Comparison of ENCODE assay signal across 12 cellular contexts in the genomic region with DNA sequence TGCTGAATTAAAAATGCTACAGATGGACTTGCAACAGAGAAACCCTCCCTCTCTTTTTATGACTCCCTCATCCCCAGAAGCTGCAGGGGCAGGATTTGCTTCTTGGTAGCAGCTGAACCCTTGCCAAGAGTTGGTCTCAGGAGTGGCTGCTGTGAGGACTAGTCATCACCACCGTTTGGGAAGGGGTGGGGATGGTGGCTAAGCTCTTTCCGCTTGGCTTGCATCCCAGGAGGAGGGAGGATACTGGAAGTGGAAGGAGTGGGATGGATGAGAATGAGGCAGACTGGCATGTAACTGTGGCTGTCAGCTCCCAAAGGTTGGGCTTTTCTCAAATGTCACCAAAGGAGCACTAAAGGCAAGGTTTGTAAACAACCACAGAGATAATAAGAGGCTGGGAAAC. TPM values are rescaled to one million over a fixed set of nuclear protein-coding genes. Genes with fewer than 3 reads are reported as not detected.
A peak's percentile ranks its signal among the peaks of the same experiment; 100 is the strongest.
DNase-seq lines count a peak whose midpoint lies in the region; ATAC-seq and TF ChIP-seq lines count a peak whose summit lies in the region.
"Had no signal": no experiment of that assay in that cellular context is flagged by ENCODE, and none has a peak within 500 bp of the region (broad histone marks: within the 10 kb centered on the region; RNA-seq: fewer than 3 reads in every experiment).

No MANE protein-coding gene starts in this region.

- no peak for TF ChIP-seq RAD21 in HCT116 (IDR thresholded peaks at IDR 0.05; ENCODE audit: low read depth)

- H3K4me1 ChIP-seq in HCT116 (ENCODE audit: control insufficient read depth in 1 of 2, insufficient read depth in 2 of 2, low read length in 2 of 2) = peaks cover 0 to 4% of the 10 kb centered on the region in 2 experiments; a peak in 1 of 4 replicates
- H3K4me1 ChIP-seq in SJSA1 (replicated peaks) = 0 out of 2 replicates have a peak, but pooled peaks cover 10% of the 10 kb centered on the region
- peaks cover 0 to 9% (median 0%) of the 10 kb centered on the region in 9 donors for H3K4me1 ChIP-seq in heart right ventricle

- intact Hi-C loops in HCT116 (cut with micrococcal nuclease) (no loop called here), heart right ventricle (cut with DNase I) (no loop called here)

- H3K9ac ChIP-seq in HCT116 (ENCODE audit: low read length) = no peak overlapping the region

- TF ChIP-seq CTCF in AG04449 (IDR thresholded peaks at IDR 0.05; ENCODE audit: insufficient read depth, low read length, missing control alignments) (no peak), HCT116 (IDR thresholded peaks at IDR 0.05 in 2 of 3, conservative IDR thresholded peaks at IDR 0.05 in 1 of 3; ENCODE audit: borderline replicate concordance in 1 of 3, insufficient read depth in 1 of 3, low read depth in 2 of 3, low read length in 2 of 3) (no peak), heart right ventricle (IDR thresholded peaks at IDR 0.05) (no peak)

- H3K9me2 ChIP-seq in HCT116 (ENCODE audit: insufficient read depth) = no peaks in the 10 kb centered on the region

- H3K36me3 ChIP-seq in HCT116 (ENCODE audit: control insufficient read depth in 1 of 2, insufficient read depth in 2 of 2, low read length in 2 of 2) (no peaks in the 10 kb centered on the region), SJSA1 (no peaks in the 10 kb centered on the region), heart right ventricle (no peaks in the 10 kb centered on the region)

- H3K27ac ChIP-seq in HCT116 (ENCODE audit: low read depth, low read length) (no peak overlapping the region), SJSA1 (no peak overlapping the region), heart right ventricle (peak overlapping the region in 1 of 10 donors; percentile 48)

- H3K4me2 ChIP-seq in HCT116 (ENCODE audit: low read length) = peak overlapping the region; percentile 22; the same call in 1 of the 2 replicates

- H4K20me1 ChIP-seq in HCT116 (ENCODE audit: insufficient read depth) = no peaks in the 10 kb centered on the region

- H3K4me3 ChIP-seq in AG04449 (ENCODE audit: low read depth, low read length) (no peak overlapping the region), HCT116 (replicated peaks in 1 of 2; ENCODE audit: low read depth in 1 of 2, low read length in 2 of 2) (no peak overlapping the region), SJSA1 (no peak overlapping the region), heart right ventricle (no peak overlapping the region)

- H3K9me3 ChIP-seq in HCT116 (ENCODE audit: control insufficient read depth in 1 of 2, insufficient read depth in 1 of 2, low read depth in 1 of 2, low read length in 2 of 2) = no peaks in the 10 kb centered on the region
- no peaks in the 10 kb centered on the region for H3K9me3 ChIP-seq in SJSA1 (replicated peaks)
- no peaks in the 10 kb centered on the region for H3K9me3 ChIP-seq in heart right ventricle

- no peak for TF ChIP-seq POLR2A in HCT116 (IDR thresholded peaks at IDR 0.05; ENCODE audit: borderline replicate concordance, extremely low read depth, insufficient read depth, insufficient read length)

- POLR2A ChIA-PET in AG04449 (lab: Yijun Ruan, JAX) (interaction anchor here (0.7 kb wide), 1 partner anchor 83 kb away, joined by 3 read pairs; no protein-coding TSS in a partner anchor), HCT116 (lab: Charles Lee) (no interaction called here)

- no peak overlapping the region for H2AFZ ChIP-seq in HCT116 (ENCODE audit: low read depth, low read length, poor library complexity, severe bottlenecking)

- no TSS peak for BruUV-seq in HCT116 (replicated peaks; lab: Mats Ljungman, UMichigan)

- no peak for ATAC-seq in HCT116
- peak in 3 of 8 donors; percentile 55 to 67 (median 58) for ATAC-seq in heart right ventricle
- ATAC-seq in GM18519 (IDR thresholded peaks at IDR 0.05; ENCODE audit: low FRiP score, unreplicated experiment) = no peak
- no peak for ATAC-seq in GM21360 (IDR thresholded peaks at IDR 0.05; ENCODE audit: unreplicated experiment)

- no peaks in the 10 kb centered on the region for H3K79me2 ChIP-seq in HCT116 (ENCODE audit: insufficient read depth, low read length)

- 16 to 17% methylated on average over 2 of the region's 2 CpGs for WGBS in heart right ventricle, 2 donors

- CTCF ChIA-PET in AG04449 (lab: Yijun Ruan, JAX) (no interaction called here), HCT116 (lab: Charles Lee) (no interaction called here)

- H3K27me3 ChIP-seq in HCT116 (ENCODE audit: insufficient read depth, low read length) (no peaks in the 10 kb centered on the region), SJSA1 (replicated peaks) (no peaks in the 10 kb centered on the region), heart right ventricle (no peaks in the 10 kb centered on the region)

- RAD21 ChIA-PET in HCT116 (lab: Charles Lee; ENCODE audit: low non-redundant PET in 1 of 2, low total read pairs in 2 of 2, uncharacterized antibody in 2 of 2, unreplicated experiment in 2 of 2) = no interaction called here

- DNase-seq in AG04449 (ENCODE audit: low read depth, low spot score) (peak; percentile 49), HCT116 (ENCODE audit: low read depth, low spot score) (no peak), SJSA1 (ENCODE audit: low read depth in 1 of 2, low spot score in 2 of 2) (peak; percentile 12 to 56), heart right ventricle (peak; percentile 8 to 18), cerebellar nuclear complex (lab: John Stamatoyannopoulos, UW) (no peak), SKM-1 (lab: John Stamatoyannopoulos, UW; ENCODE audit: unreplicated experiment) (no peak)
- DNase-seq: activated T-cell treated with anti-CD3 and anti-CD28 coated beads for 4 hours; CD4-positive, alpha-beta memory T cell; GOT3; NCI-H2171 had no signal

TF ChIP-seq in HCT116, 20 proteins besides CTCF, POLR2A, EP300 and RAD21:
- TF ChIP-seq ZBTB33 (IDR thresholded peaks at IDR 0.05; ENCODE audit: extremely low read depth, insufficient replicate concordance, low read length) (no peak), POLR2AphosphoS5 (IDR thresholded peaks at IDR 0.05; ENCODE audit: low read depth, low read length) (no peak), CBX3 (IDR thresholded peaks at IDR 0.05; ENCODE audit: low read depth) (no peak), CEBPB (IDR thresholded peaks at IDR 0.05; ENCODE audit: low read depth) (no peak)

RNA-seq across cellular contexts. Expression of gene COL24A1, which starts 50.8 kb away (rescaled TPM):
- total RNA-seq in HCT116 (2021; ENCODE audit: unreplicated experiment) = not detected
- 0.03 TPM in 1 of 2 replicates, not detected in the other for polyA plus RNA-seq in HCT116 (2012)
- 0.03 TPM in 1 of 2 replicates, not detected in the other for total RNA-seq in SJSA1 (2014; rRNA removed; shearing (Covaris generic))
- 1 to 10 TPM in 4 of 10 donors, under 1 TPM in 6; 0.30 to 2.3 (median 0.66) TPM for total RNA-seq in heart right ventricle
- under 1 TPM; 0.04 to 0.51 TPM for polyA plus RNA-seq in heart right ventricle
- polyA plus RNA-seq: CD4-positive, alpha-beta memory T cell had no signal

Comparison
In these comparisons a context has a peak if more than half of its experiments do, and no peak if none do; other contexts are left out.
1. DNase-seq: peak in AG04449 (single experiment), SJSA1 (2 of 2) and heart right ventricle (2 of 2); none in HCT116 (single experiment), cerebellar nuclear complex (0 of 2) and SKM-1 (single experiment).